16 cellular contexts compared by ENCODE assay signal in genomic region chrX:103783971-103784370, GRCh38. TPM values are rescaled to one million over a fixed set of nuclear protein-coding genes. Genes with fewer than 3 reads are reported as not detected.
"Had no signal": no experiment of that assay in that cellular context is flagged by ENCODE, and none has a peak within 500 bp of the region (broad histone marks: within the 10 kb centered on the region; RNA-seq: fewer than 3 reads in every experiment).

No MANE protein-coding gene starts in this region.

- H3K27me3 Mint-ChIP-seq: activated B cell treated with CpG ODN at 0.5 μM for 24 hours; activated CD4-positive, alpha-beta T cell treated with anti-CD3 and anti-CD28 coated beads, Interleukin-2, amount 10 ng/mL, durations not matched to agents 24 days and 14 days; activated naive CD4-positive, alpha-beta T cell treated with anti-CD3 and anti-CD28 coated beads, Interleukin-2, amount 10 ng/mL, durations not matched to agents 7 days and 5 days; activated T-helper 17 cell treated with anti-CD3 and anti-CD28 coated beads, Interleukin-2, amount 50 U/mL, for 72 hours; naive B cell; T-helper 17 cell had no signal

- H3K9me3 ChIP-seq: adrenal gland, body of pancreas, heart right ventricle had no signal

- H3K27ac Mint-ChIP-seq: activated B cell treated with CpG ODN at 0.5 μM for 24 hours; activated CD4-positive, alpha-beta T cell treated with anti-CD3 and anti-CD28 coated beads, Interleukin-2, amount 10 ng/mL, durations not matched to agents 24 days and 14 days; activated naive CD4-positive, alpha-beta T cell treated with anti-CD3 and anti-CD28 coated beads, Interleukin-2, amount 10 ng/mL, durations not matched to agents 7 days and 5 days; activated T-helper 17 cell treated with anti-CD3 and anti-CD28 coated beads, Interleukin-2, amount 50 U/mL, for 72 hours; mesothelial cell of epicardium; naive B cell; T-helper 17 cell had no signal

- H3K4me1 ChIP-seq: adrenal gland, body of pancreas, heart right ventricle had no signal

- H3K4me3 ChIP-seq: adrenal gland, body of pancreas, heart right ventricle had no signal

- H3K4me1 Mint-ChIP-seq: activated CD4-positive, alpha-beta T cell treated with anti-CD3 and anti-CD28 coated beads, Interleukin-2, amount 10 ng/mL, durations not matched to agents 24 days and 14 days; activated T-helper 17 cell treated with anti-CD3 and anti-CD28 coated beads, Interleukin-2, amount 50 U/mL, for 72 hours; mesothelial cell of epicardium; T-helper 17 cell had no signal

- H3K27ac ChIP-seq: adrenal gland, body of pancreas, heart right ventricle had no signal

- H3K27me3 ChIP-seq: body of pancreas had no signal

- H3K9me3 Mint-ChIP-seq: activated B cell treated with CpG ODN at 0.5 μM for 24 hours; activated CD4-positive, alpha-beta T cell treated with anti-CD3 and anti-CD28 coated beads, Interleukin-2, amount 10 ng/mL, durations not matched to agents 24 days and 14 days; activated naive CD4-positive, alpha-beta T cell treated with anti-CD3 and anti-CD28 coated beads, Interleukin-2, amount 10 ng/mL, durations not matched to agents 7 days and 5 days; activated T-helper 17 cell treated with anti-CD3 and anti-CD28 coated beads, Interleukin-2, amount 50 U/mL, for 72 hours; mesothelial cell of epicardium; naive B cell had no signal

- H3K36me3 ChIP-seq: adrenal gland, heart right ventricle had no signal

- H3K36me3 Mint-ChIP-seq: activated naive CD4-positive, alpha-beta T cell treated with anti-CD3 and anti-CD28 coated beads, Interleukin-2, amount 10 ng/mL, durations not matched to agents 7 days and 5 days; mesothelial cell of epicardium; naive B cell had no signal

- DNase-seq: activated B cell treated with CpG ODN at 0.5 μM for 24 hours; activated CD4-positive, alpha-beta T cell treated with anti-CD3 and anti-CD28 coated beads, Interleukin-2, amount 10 ng/mL, durations not matched to agents 24 days and 14 days; activated naive CD4-positive, alpha-beta T cell treated with anti-CD3 and anti-CD28 coated beads, Interleukin-2, amount 10 ng/mL, durations not matched to agents 7 days and 5 days; activated T-cell treated with anti-CD3 and anti-CD28 coated beads for 4 hours; adrenal gland; body of pancreas; foreskin melanocyte; heart right ventricle; kidney; naive B cell; stimulated activated CD4-positive, alpha-beta T cell treated with anti-CD3 and anti-CD28 coated beads, Interleukin-2, amount 100 ng/mL, for 48 hours; stimulated activated naive CD4-positive, alpha-beta T cell treated with Interleukin-2 at 50 U/mL for 16 hours; T-helper 17 cell had no signal

- H3K4me3 Mint-ChIP-seq: activated B cell treated with CpG ODN at 0.5 μM for 24 hours; activated CD4-positive, alpha-beta T cell treated with anti-CD3 and anti-CD28 coated beads, Interleukin-2, amount 10 ng/mL, durations not matched to agents 24 days and 14 days; activated naive CD4-positive, alpha-beta T cell treated with anti-CD3 and anti-CD28 coated beads, Interleukin-2, amount 10 ng/mL, durations not matched to agents 7 days and 5 days; activated T-helper 17 cell treated with anti-CD3 and anti-CD28 coated beads, Interleukin-2, amount 50 U/mL, for 72 hours; mesothelial cell of epicardium; naive B cell; T-helper 17 cell had no signal

- ATAC-seq: activated T-helper 17 cell treated with anti-CD3 and anti-CD28 coated beads, Interleukin-2, amount 50 U/mL, for 72 hours; body of pancreas; esophagus mucosa; T-helper 17 cell had no signal

RNA-seq across cellular contexts. Expression of gene PLP1, which starts 7.3 kb away (rescaled TPM):
- total RNA-seq: activated B cell treated with CpG ODN at 0.5 μM for 24 hours; activated CD4-positive, alpha-beta T cell treated with anti-CD3 and anti-CD28 coated beads, Interleukin-2, amount 10 ng/mL, durations not matched to agents 24 days and 14 days; activated T-helper 17 cell treated with anti-CD3 and anti-CD28 coated beads, Interleukin-2, amount 50 U/mL, for 72 hours; T-helper 17 cell had no signal
